In the genomic region with DNA sequence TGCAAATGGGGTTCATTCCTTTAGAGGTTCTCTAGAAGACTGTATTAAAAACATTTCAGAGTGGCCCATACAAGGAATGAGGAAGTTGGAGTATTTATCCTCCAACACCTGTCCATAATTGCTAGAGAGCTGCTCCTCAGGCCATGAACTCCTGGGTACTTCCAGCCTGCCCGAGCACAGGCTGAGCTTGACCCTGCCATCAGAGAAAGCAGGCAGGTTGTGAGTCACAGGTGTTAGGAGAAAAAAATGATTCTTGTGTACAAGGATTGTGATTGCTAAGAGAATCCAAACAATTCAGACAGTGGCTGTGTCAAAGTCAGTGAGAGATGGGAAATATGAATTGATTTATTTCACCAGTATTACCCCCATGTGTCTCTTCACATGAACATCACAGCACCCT, we compare ENCODE assay signal across 24 cellular contexts.
"Had no signal": no experiment of that assay in that cellular context is flagged by ENCODE, and none has a peak within 500 bp of the region (broad histone marks: within the 10 kb centered on the region; RNA-seq: fewer than 3 reads in every experiment).

No MANE protein-coding gene starts in this region.

- ATAC-seq: left colon; left ventricle myocardium superior; right lobe of liver; stimulated activated memory B cell treated with anti-CD40 and anti-IgM and Interleukin-4, amounts not matched to agents 10 μg/mL and 1 μg/mL and 100 μg/mL, for 72 hours had no signal

- H3K27me3 Mint-ChIP-seq: dendritic cell treated with granulocyte-macrophage colony-stimulating factor and Interleukin-4, amounts not matched to agents 40 ng/mL and 50 ng/mL, for 4 days; stimulated activated naive CD8-positive, alpha-beta T cell treated with anti-CD3 and anti-CD28 coated beads, Interleukin-15, Interleukin-2, amounts not matched to agents 100 ng/mL and 50 ng/mL, for 24 hours had no signal

- H3K36me3 Mint-ChIP-seq: stimulated activated memory B cell treated with anti-CD40 and anti-IgM and Interleukin-4, amounts not matched to agents 10 μg/mL and 1 μg/mL and 100 μg/mL, for 72 hours had no signal

- H3K4me1 Mint-ChIP-seq: naive B cell; stimulated activated memory B cell treated with anti-CD40 and anti-IgM and Interleukin-4, amounts not matched to agents 10 μg/mL and 1 μg/mL and 100 μg/mL, for 72 hours had no signal

- H3K27ac ChIP-seq: hepatocyte, parathyroid adenoma, prostate gland, right lobe of liver, spleen, tibial artery had no signal

- H3K36me3 ChIP-seq: prostate gland, right lobe of liver, spleen, tibial artery had no signal

- FAIRE-seq: colon, kidney had no signal

- DNase-seq: erythroblast; foreskin melanocyte; head of caudate nucleus; kidney; left colon; left ventricle myocardium superior; mesendoderm; naive B cell; nephron progenitor cell; retina; right lobe of liver; spleen; stimulated activated CD4-positive, alpha-beta T cell treated with anti-CD3 and anti-CD28 coated beads, Interleukin-15, amount 100 ng/mL, for 24 hours; stimulated activated CD4-positive, alpha-beta T cell treated with anti-CD3 and anti-CD28 coated beads, Interleukin-1b, Interleukin-23, amount 100 ng/mL, for 48 hours; stimulated activated CD4-positive, alpha-beta T cell treated with anti-CD3 and anti-CD28 coated beads, Interleukin-4, amount 100 ng/mL, for 24 hours; tibial artery had no signal

- H3K27ac Mint-ChIP-seq: dendritic cell treated with granulocyte-macrophage colony-stimulating factor and Interleukin-4, amounts not matched to agents 40 ng/mL and 50 ng/mL, for 4 days; naive B cell; nephron progenitor cell; stimulated activated memory B cell treated with anti-CD40 and anti-IgM and Interleukin-4, amounts not matched to agents 10 μg/mL and 1 μg/mL and 100 μg/mL, for 72 hours; stimulated activated naive CD8-positive, alpha-beta T cell treated with anti-CD3 and anti-CD28 coated beads, Interleukin-15, Interleukin-2, amounts not matched to agents 100 ng/mL and 50 ng/mL, for 24 hours had no signal

- H3K4me3 ChIP-seq: hepatocyte, lung, prostate gland, right lobe of liver, spleen, tibial artery had no signal

- H3K4me3 Mint-ChIP-seq: dendritic cell treated with granulocyte-macrophage colony-stimulating factor and Interleukin-4, amounts not matched to agents 40 ng/mL and 50 ng/mL, for 4 days; naive B cell; nephron progenitor cell; stimulated activated memory B cell treated with anti-CD40 and anti-IgM and Interleukin-4, amounts not matched to agents 10 μg/mL and 1 μg/mL and 100 μg/mL, for 72 hours; stimulated activated naive CD8-positive, alpha-beta T cell treated with anti-CD3 and anti-CD28 coated beads, Interleukin-15, Interleukin-2, amounts not matched to agents 100 ng/mL and 50 ng/mL, for 24 hours had no signal

- H3K27me3 ChIP-seq: hepatocyte, right lobe of liver, spleen, tibial artery had no signal
